In the genomic region with DNA sequence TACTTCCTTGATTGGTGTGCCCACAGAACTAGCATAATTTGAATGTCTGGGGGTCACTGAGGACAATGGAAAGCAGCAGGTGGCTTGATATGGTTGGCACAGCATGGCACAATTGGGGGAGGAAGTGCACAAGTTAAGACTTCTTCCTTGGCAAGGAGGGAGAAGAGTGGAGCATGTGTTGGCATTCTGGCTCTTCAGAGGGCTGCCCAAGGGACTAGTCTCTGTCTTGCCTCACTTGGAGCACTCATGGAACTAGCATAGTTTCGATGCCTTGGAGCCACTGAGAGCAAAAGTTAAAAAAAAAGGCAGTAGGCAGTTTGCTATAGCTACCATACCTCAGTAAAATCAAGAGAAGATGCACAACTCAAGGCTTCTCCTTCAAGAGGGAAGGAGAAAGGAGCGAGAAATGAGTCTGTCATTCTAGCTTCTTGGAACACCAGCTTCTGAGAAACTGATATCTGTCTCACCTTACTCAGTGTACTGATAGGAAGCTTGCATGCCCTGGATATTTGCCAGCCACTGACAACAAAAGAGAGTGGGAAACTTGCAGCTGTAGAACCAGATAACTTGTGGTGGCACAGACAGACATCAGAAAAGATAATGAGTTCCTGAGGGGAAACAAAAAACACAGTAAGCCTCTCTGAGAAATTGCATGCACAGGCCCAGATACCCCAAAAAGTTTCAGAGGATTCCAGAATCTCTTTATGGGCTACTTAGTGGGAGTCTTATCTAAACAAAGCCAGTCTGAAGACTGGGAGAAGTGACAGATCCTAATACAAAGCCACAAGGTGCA, we compare ENCODE assay signal across 1 cellular context.
TF ChIP-seq lines count a peak whose summit lies in the region.

No MANE protein-coding gene starts in this region.

TF ChIP-seq in K562, 482 proteins besides CTCF, POLR2A, EP300 and RAD21 (continued from another document and continues in another):
- TF ChIP-seq, protein P1, sequence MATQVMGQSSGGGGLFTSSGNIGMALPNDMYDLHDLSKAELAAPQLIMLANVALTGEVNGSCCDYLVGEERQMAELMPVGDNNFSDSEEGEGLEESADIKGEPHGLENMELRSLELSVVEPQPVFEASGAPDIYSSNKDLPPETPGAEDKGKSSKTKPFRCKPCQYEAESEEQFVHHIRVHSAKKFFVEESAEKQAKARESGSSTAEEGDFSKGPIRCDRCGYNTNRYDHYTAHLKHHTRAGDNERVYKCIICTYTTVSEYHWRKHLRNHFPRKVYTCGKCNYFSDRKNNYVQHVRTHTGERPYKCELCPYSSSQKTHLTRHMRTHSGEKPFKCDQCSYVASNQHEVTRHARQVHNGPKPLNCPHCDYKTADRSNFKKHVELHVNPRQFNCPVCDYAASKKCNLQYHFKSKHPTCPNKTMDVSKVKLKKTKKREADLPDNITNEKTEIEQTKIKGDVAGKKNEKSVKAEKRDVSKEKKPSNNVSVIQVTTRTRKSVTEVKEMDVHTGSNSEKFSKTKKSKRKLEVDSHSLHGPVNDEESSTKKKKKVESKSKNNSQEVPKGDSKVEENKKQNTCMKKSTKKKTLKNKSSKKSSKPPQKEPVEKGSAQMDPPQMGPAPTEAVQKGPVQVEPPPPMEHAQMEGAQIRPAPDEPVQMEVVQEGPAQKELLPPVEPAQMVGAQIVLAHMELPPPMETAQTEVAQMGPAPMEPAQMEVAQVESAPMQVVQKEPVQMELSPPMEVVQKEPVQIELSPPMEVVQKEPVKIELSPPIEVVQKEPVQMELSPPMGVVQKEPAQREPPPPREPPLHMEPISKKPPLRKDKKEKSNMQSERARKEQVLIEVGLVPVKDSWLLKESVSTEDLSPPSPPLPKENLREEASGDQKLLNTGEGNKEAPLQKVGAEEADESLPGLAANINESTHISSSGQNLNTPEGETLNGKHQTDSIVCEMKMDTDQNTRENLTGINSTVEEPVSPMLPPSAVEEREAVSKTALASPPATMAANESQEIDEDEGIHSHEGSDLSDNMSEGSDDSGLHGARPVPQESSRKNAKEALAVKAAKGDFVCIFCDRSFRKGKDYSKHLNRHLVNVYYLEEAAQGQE (CRISPR knock-in tag; IDR thresholded peaks at IDR 0.05; ENCODE audit: low read depth), result 0 out of 2 replicates have a peak, but pooled peaks have one; percentile 24
- no peak for TF ChIP-seq ZNF12 (CRISPR knock-in tag; IDR thresholded peaks at IDR 0.05)
- TF ChIP-seq EP400 (IDR thresholded peaks at IDR 0.05), result peak; percentile 76
- TF ChIP-seq ZNF830 (CRISPR knock-in tag; IDR thresholded peaks at IDR 0.05), result no peak
- peak; percentile 4 for TF ChIP-seq ZFP36 (IDR thresholded peaks at IDR 0.05; ENCODE audit: low read depth, low read length, partially characterized antibody)
- peak; percentile 56; the same call in 1 of the 2 replicates for TF ChIP-seq ZNF384 (IDR thresholded peaks at IDR 0.05; ENCODE audit: low read depth, low read length)
- TF ChIP-seq, protein P2, sequence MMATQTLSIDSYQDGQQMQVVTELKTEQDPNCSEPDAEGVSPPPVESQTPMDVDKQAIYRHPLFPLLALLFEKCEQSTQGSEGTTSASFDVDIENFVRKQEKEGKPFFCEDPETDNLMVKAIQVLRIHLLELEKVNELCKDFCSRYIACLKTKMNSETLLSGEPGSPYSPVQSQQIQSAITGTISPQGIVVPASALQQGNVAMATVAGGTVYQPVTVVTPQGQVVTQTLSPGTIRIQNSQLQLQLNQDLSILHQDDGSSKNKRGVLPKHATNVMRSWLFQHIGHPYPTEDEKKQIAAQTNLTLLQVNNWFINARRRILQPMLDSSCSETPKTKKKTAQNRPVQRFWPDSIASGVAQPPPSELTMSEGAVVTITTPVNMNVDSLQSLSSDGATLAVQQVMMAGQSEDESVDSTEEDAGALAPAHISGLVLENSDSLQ (IDR thresholded peaks at IDR 0.05), result peak; percentile 84
- TF ChIP-seq PCBP1 (IDR thresholded peaks at IDR 0.05; ENCODE audit: low read depth, low read length, poor library complexity, severe bottlenecking), result no peak
- 0 out of 2 replicates have a peak, but pooled peaks have one; percentile 68 for TF ChIP-seq POLR2H (tag; IDR thresholded peaks at IDR 0.05; ENCODE audit: low read depth)
- peak; percentile 47; the same call in 1 of the 2 replicates for TF ChIP-seq SPI1 (IDR thresholded peaks at IDR 0.05; ENCODE audit: borderline replicate concordance, low read depth, low read length)
- TF ChIP-seq, protein P3, sequence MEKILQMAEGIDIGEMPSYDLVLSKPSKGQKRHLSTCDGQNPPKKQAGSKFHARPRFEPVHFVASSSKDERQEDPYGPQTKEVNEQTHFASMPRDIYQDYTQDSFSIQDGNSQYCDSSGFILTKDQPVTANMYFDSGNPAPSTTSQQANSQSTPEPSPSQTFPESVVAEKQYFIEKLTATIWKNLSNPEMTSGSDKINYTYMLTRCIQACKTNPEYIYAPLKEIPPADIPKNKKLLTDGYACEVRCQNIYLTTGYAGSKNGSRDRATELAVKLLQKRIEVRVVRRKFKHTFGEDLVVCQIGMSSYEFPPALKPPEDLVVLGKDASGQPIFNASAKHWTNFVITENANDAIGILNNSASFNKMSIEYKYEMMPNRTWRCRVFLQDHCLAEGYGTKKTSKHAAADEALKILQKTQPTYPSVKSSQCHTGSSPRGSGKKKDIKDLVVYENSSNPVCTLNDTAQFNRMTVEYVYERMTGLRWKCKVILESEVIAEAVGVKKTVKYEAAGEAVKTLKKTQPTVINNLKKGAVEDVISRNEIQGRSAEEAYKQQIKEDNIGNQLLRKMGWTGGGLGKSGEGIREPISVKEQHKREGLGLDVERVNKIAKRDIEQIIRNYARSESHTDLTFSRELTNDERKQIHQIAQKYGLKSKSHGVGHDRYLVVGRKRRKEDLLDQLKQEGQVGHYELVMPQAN (IDR thresholded peaks at IDR 0.05; ENCODE audit: borderline replicate concordance), result peak; percentile 31; the same call in 1 of the 2 replicates
- peak; percentile 72 for TF ChIP-seq ZNF239 (CRISPR knock-in tag; IDR thresholded peaks at IDR 0.05)
- peak; percentile 90 to 99 for TF ChIP-seq TBL1XR1 (IDR thresholded peaks at IDR 0.05; ENCODE audit: low read length in 2 of 2)
- TF ChIP-seq MAFG (tag; conservative IDR thresholded peaks at IDR 0.05), result 0 out of 2 replicates have a peak, but pooled peaks have one; percentile 5
- TF ChIP-seq NRF1 (conservative IDR thresholded peaks at IDR 0.05 in 1 of 2, IDR thresholded peaks at IDR 0.05 in 1 of 2), result 0 out of 4 replicates have a peak, but pooled peaks of 1 of the 2 experiments have one; percentile 17
- TF ChIP-seq CREM (IDR thresholded peaks at IDR 0.05; ENCODE audit: low read depth), result peak; percentile 83
- TF ChIP-seq, protein P4, sequence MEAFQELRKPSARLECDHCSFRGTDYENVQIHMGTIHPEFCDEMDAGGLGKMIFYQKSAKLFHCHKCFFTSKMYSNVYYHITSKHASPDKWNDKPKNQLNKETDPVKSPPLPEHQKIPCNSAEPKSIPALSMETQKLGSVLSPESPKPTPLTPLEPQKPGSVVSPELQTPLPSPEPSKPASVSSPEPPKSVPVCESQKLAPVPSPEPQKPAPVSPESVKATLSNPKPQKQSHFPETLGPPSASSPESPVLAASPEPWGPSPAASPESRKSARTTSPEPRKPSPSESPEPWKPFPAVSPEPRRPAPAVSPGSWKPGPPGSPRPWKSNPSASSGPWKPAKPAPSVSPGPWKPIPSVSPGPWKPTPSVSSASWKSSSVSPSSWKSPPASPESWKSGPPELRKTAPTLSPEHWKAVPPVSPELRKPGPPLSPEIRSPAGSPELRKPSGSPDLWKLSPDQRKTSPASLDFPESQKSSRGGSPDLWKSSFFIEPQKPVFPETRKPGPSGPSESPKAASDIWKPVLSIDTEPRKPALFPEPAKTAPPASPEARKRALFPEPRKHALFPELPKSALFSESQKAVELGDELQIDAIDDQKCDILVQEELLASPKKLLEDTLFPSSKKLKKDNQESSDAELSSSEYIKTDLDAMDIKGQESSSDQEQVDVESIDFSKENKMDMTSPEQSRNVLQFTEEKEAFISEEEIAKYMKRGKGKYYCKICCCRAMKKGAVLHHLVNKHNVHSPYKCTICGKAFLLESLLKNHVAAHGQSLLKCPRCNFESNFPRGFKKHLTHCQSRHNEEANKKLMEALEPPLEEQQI (IDR thresholded peaks at IDR 0.05), result peak; percentile 99
- peak; percentile 56 to 97; a peak in 3 of 4 replicates for TF ChIP-seq RCOR1 (IDR thresholded peaks at IDR 0.05; ENCODE audit: borderline replicate concordance in 1 of 2, low read depth in 2 of 2, low read length in 2 of 2)
- no peak for TF ChIP-seq GTF2E2 (tag; IDR thresholded peaks at IDR 0.05)
- no peak for TF ChIP-seq NR4A1 (CRISPR knock-in tag; IDR thresholded peaks at IDR 0.05)
- peak; percentile 77; the same call in 1 of the 2 replicates for TF ChIP-seq NR4A1 (tag; IDR thresholded peaks at IDR 0.05)
- TF ChIP-seq, protein P5, sequence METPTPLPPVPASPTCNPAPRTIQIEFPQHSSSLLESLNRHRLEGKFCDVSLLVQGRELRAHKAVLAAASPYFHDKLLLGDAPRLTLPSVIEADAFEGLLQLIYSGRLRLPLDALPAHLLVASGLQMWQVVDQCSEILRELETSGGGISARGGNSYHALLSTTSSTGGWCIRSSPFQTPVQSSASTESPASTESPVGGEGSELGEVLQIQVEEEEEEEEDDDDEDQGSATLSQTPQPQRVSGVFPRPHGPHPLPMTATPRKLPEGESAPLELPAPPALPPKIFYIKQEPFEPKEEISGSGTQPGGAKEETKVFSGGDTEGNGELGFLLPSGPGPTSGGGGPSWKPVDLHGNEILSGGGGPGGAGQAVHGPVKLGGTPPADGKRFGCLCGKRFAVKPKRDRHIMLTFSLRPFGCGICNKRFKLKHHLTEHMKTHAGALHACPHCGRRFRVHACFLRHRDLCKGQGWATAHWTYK (CRISPR knock-in tag; IDR thresholded peaks at IDR 0.05), result peak; percentile 24; the same call in 1 of the 2 replicates
- TF ChIP-seq NFXL1 (CRISPR knock-in tag; IDR thresholded peaks at IDR 0.05), result no peak
- peak; percentile 99 for TF ChIP-seq CBFA2T2 (conservative IDR thresholded peaks at IDR 0.05)
- peak; percentile 88 for TF ChIP-seq PYGO2 (tag; IDR thresholded peaks at IDR 0.05)
- TF ChIP-seq CBX1 (IDR thresholded peaks at IDR 0.05; ENCODE audit: low read depth), result 0 out of 2 replicates have a peak, but pooled peaks have one; percentile 33
- 0 out of 2 replicates have a peak, but pooled peaks have one; percentile 53 for TF ChIP-seq HNRNPL (IDR thresholded peaks at IDR 0.05; ENCODE audit: low read depth, low read length)
- TF ChIP-seq TAF7 (tag; IDR thresholded peaks at IDR 0.05), result no peak
- TF ChIP-seq SUPT5H (IDR thresholded peaks at IDR 0.05), result peak; percentile 67
- no peak for TF ChIP-seq ELF1 (tag; IDR thresholded peaks at IDR 0.05)
- TF ChIP-seq NCOA1 (IDR thresholded peaks at IDR 0.05; ENCODE audit: low read depth), result peak; percentile 90
- TF ChIP-seq, protein P6, sequence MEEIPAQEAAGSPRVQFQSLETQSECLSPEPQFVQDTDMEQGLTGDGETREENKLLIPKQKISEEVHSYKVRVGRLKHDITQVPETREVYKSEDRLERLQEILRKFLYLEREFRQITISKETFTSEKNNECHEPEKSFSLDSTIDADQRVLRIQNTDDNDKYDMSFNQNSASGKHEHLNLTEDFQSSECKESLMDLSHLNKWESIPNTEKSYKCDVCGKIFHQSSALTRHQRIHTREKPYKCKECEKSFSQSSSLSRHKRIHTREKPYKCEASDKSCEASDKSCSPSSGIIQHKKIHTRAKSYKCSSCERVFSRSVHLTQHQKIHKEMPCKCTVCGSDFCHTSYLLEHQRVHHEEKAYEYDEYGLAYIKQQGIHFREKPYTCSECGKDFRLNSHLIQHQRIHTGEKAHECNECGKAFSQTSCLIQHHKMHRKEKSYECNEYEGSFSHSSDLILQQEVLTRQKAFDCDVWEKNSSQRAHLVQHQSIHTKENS (CRISPR knock-in tag; IDR thresholded peaks at IDR 0.05), result no peak
- peak; percentile 80; the same call in 1 of the 2 replicates for TF ChIP-seq LCOR (CRISPR knock-in tag; IDR thresholded peaks at IDR 0.05)
- TF ChIP-seq, protein P7, sequence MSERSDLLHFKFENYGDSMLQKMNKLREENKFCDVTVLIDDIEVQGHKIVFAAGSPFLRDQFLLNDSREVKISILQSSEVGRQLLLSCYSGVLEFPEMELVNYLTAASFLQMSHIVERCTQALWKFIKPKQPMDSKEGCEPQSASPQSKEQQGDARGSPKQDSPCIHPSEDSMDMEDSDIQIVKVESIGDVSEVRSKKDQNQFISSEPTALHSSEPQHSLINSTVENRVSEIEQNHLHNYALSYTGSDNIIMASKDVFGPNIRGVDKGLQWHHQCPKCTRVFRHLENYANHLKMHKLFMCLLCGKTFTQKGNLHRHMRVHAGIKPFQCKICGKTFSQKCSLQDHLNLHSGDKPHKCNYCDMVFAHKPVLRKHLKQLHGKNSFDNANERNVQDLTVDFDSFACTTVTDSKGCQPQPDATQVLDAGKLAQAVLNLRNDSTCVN (CRISPR knock-in tag; IDR thresholded peaks at IDR 0.05), result no peak
- TF ChIP-seq ZBED1 (IDR thresholded peaks at IDR 0.05), result peak; percentile 92; the same call in 1 of the 2 replicates
- peak; percentile 7 for TF ChIP-seq NCOA4 (IDR thresholded peaks at IDR 0.05; ENCODE audit: partially characterized antibody)
- peak; percentile 98 for TF ChIP-seq GATA2 (CRISPR knock-in tag; IDR thresholded peaks at IDR 0.05)
